8 cellular contexts compared by ENCODE assay signal in the genomic region with DNA sequence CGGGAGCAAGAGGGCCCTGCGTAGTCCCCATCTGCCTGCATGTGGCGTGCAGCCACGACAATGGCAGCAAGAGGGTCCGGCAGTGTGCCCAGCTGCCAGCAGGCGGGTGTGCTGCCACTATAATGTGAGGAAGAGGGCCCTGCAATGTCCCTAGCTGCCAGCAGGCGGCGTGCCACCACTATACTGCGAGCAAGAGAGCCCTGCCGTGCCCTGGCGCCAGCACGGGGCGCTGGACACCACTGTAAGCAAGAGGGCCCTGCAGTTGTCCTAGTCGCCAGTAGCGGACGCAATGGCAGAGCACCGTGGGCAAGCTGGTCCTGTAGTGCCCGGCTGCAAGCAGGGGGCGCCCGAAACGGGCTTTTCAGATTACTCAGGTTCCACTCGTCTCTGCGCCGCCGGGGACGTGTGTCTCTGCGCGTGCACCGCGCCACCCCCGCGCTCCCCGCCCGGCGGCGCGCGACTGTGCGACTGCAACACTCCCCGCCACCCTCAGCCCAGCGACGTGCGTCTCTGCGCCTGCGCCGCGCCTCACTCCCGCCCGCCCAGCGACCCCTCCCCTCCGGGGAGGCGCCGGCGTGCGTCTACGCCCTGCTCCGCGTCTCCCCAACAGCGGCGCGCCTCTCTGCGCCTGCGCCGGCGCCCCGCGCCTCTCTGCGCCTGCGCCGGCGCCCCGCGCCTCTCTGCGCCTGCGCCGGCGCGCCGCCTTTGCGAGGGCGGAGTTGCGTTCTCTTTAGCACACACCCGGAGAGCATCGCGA.
DNase-seq lines count a peak whose midpoint lies in the region; ATAC-seq and TF ChIP-seq lines count a peak whose summit lies in the region.
"Not testable (repeated sequence)": the region's sequence is repeated elsewhere in the genome, so short reads cannot be mapped to it uniquely, and the experiment has no call there.

No MANE protein-coding gene starts in this region.

- not testable (repeated sequence) for H3K4me1 Mint-ChIP-seq in activated CD4-positive, alpha-beta T cell treated with anti-CD3 and anti-CD28 coated beads, Interleukin-2, amount 10 ng/mL, durations not matched to agents 24 days and 14 days; activated naive CD8-positive, alpha-beta T cell treated with anti-CD3 and anti-CD28 coated beads for 36 hours; osteocyte (ENCODE audit: unreplicated experiment)

- H3K9me3 ChIP-seq in HEK293 (ENCODE audit: control insufficient read depth, insufficient read depth, low read depth, low read length); Panc1 (ENCODE audit: control insufficient read depth, insufficient read depth, low read depth, low read length); upper lobe of right lung: not testable (repeated sequence)

- not testable (repeated sequence) for H3K27ac Mint-ChIP-seq in activated CD4-positive, alpha-beta T cell treated with anti-CD3 and anti-CD28 coated beads, Interleukin-2, amount 10 ng/mL, durations not matched to agents 24 days and 14 days; activated naive CD8-positive, alpha-beta T cell treated with anti-CD3 and anti-CD28 coated beads for 36 hours; osteocyte (ENCODE audit: unreplicated experiment)

- not testable (repeated sequence) for H3K27me3 Mint-ChIP-seq in activated CD4-positive, alpha-beta T cell treated with anti-CD3 and anti-CD28 coated beads, Interleukin-2, amount 10 ng/mL, durations not matched to agents 24 days and 14 days; activated naive CD8-positive, alpha-beta T cell treated with anti-CD3 and anti-CD28 coated beads for 36 hours; osteocyte (ENCODE audit: unreplicated experiment)

- BruUV-seq in Panc1 (replicated peaks; lab: Mats Ljungman, UMichigan), result not testable (repeated sequence)

- peak; percentile 44 for TF ChIP-seq CTCF in C4-2B (conservative IDR thresholded peaks at IDR 0.05)
- TF ChIP-seq CTCF in HEK293 (tag by site-specific recombination; IDR thresholded peaks at IDR 0.05), result not testable (repeated sequence)
- peak; percentile 37 for TF ChIP-seq CTCF in Panc1 (IDR thresholded peaks at IDR 0.05)
- TF ChIP-seq CTCF in osteocyte (IDR thresholded peaks at IDR 0.05), result peak; percentile 20
- TF ChIP-seq CTCF in upper lobe of right lung (IDR thresholded peaks at IDR 0.05), result peak; percentile 24

- not testable (repeated sequence) for H3K4me3 Mint-ChIP-seq in activated CD4-positive, alpha-beta T cell treated with anti-CD3 and anti-CD28 coated beads, Interleukin-2, amount 10 ng/mL, durations not matched to agents 24 days and 14 days; activated naive CD8-positive, alpha-beta T cell treated with anti-CD3 and anti-CD28 coated beads for 36 hours; osteocyte (ENCODE audit: unreplicated experiment)

- not testable (repeated sequence) for H3K9me3 Mint-ChIP-seq in activated CD4-positive, alpha-beta T cell treated with anti-CD3 and anti-CD28 coated beads, Interleukin-2, amount 10 ng/mL, durations not matched to agents 24 days and 14 days; activated naive CD8-positive, alpha-beta T cell treated with anti-CD3 and anti-CD28 coated beads for 36 hours; osteocyte (ENCODE audit: unreplicated experiment)

- DNase-seq in Panc1 (ENCODE audit: low read depth, low spot score), result not testable (repeated sequence)
- peak; percentile 68 for DNase-seq in activated CD4-positive, alpha-beta T cell treated with anti-CD3 and anti-CD28 coated beads, Interleukin-2, amount 10 ng/mL, durations not matched to agents 24 days and 14 days
- peak; percentile 6 for DNase-seq in activated naive CD8-positive, alpha-beta T cell treated with anti-CD3 and anti-CD28 coated beads for 36 hours
- peak; percentile 19 for DNase-seq in left cardiac atrium
- DNase-seq in osteocyte (ENCODE audit: extremely low spot score, unreplicated experiment), result peak; percentile 36
- DNase-seq in upper lobe of right lung, result peak; percentile 58

- CTCF ChIA-PET in HEK293 (lab: Yijun Ruan, JAX); Panc1 (lab: Charles Lee): not testable (repeated sequence)

- H3K4me1 ChIP-seq in HEK293 (ENCODE audit: control insufficient read depth, insufficient read depth, low read length); Panc1 (ENCODE audit: control insufficient read depth, insufficient read depth, low read length); upper lobe of right lung: not testable (repeated sequence)

- POLR2A ChIA-PET in HEK293 (lab: Yijun Ruan, JAX); Panc1 (lab: Charles Lee): not testable (repeated sequence)

- in situ Hi-C loops in Panc1 (cut with HindIII; ENCODE audit: low pct_unique_long_range_greater_than_20kb, low sequenced_read_pairs), result not testable (repeated sequence)

- H3K36me3 ChIP-seq in HEK293 (ENCODE audit: control insufficient read depth in 2 of 2, insufficient read depth in 1 of 2, low read length in 2 of 2); Panc1 (ENCODE audit: control insufficient read depth, insufficient read depth, low read length); upper lobe of right lung: not testable (repeated sequence)

- intact Hi-C loops in Panc1 (cut with micrococcal nuclease; ENCODE audit: unreplicated experiment); activated CD4-positive, alpha-beta T cell treated with anti-CD3 and anti-CD28 coated beads, Interleukin-2, amount 10 ng/mL, durations not matched to agents 24 days and 14 days (cut with micrococcal nuclease); left cardiac atrium (cut with DNase I); upper lobe of right lung (cut with DNase I): not testable (repeated sequence)

- not testable (repeated sequence) for ATAC-seq in Panc1, left cardiac atrium, upper lobe of right lung

- not testable (repeated sequence) for H3K4me3 ChIP-seq in HEK293 (ENCODE audit: low read depth, low read length); Panc1 (ENCODE audit: low read depth in 2 of 2, low read length in 2 of 2); upper lobe of right lung

- not testable (repeated sequence) for H3K36me3 Mint-ChIP-seq in activated CD4-positive, alpha-beta T cell treated with anti-CD3 and anti-CD28 coated beads, Interleukin-2, amount 10 ng/mL, durations not matched to agents 24 days and 14 days (ENCODE audit: low read depth); activated naive CD8-positive, alpha-beta T cell treated with anti-CD3 and anti-CD28 coated beads for 36 hours; osteocyte (ENCODE audit: unreplicated experiment)

- H3K27ac ChIP-seq in C4-2B; HEK293 (ENCODE audit: extremely low read depth, low read depth, low read length); Panc1 (ENCODE audit: low read length); upper lobe of right lung: not testable (repeated sequence)

- not testable (repeated sequence) for H3K27me3 ChIP-seq in Panc1 (ENCODE audit: control insufficient read depth, insufficient read depth, low read length); upper lobe of right lung

TF ChIP-seq in HEK293, 187 proteins besides CTCF, POLR2A, EP300 and RAD21:
- TF ChIP-seq ZBTB8A (tag by site-specific recombination; IDR thresholded peaks at IDR 0.05), result 0 out of 2 replicates have a peak, but pooled peaks have one; percentile 14
